ENCODE assay signal across 10 cellular contexts in genomic region chr12:26787125-26787495, GRCh38. TPM values are rescaled to one million over a fixed set of nuclear protein-coding genes. Genes with fewer than 3 reads are reported as not detected.
DNase-seq lines count a peak whose midpoint lies in the region; ATAC-seq, FAIRE-seq and TF ChIP-seq lines count a peak whose summit lies in the region.
"Had no signal": no experiment of that assay in that cellular context is flagged by ENCODE, and none has a peak within 500 bp of the region (broad histone marks: within the 10 kb centered on the region; RNA-seq: fewer than 3 reads in every experiment).

No MANE protein-coding gene starts in this region.

- peak overlapping the region; percentile 45 for H3K4me3 Mint-ChIP-seq in activated T-helper 17 cell treated with anti-CD3 and anti-CD28 coated beads, Interleukin-2, amount 50 U/mL, for 72 hours
- H3K4me3 Mint-ChIP-seq in effector memory CD8-positive, alpha-beta T cell = no peak overlapping the region
- no peak overlapping the region for H3K4me3 Mint-ChIP-seq in GM23338

- no peaks in the 10 kb centered on the region for H3K9me3 Mint-ChIP-seq in activated T-helper 17 cell treated with anti-CD3 and anti-CD28 coated beads, Interleukin-2, amount 50 U/mL, for 72 hours
- no peaks in the 10 kb centered on the region for H3K9me3 Mint-ChIP-seq in effector memory CD8-positive, alpha-beta T cell
- H3K9me3 Mint-ChIP-seq in GM23338 = peaks cover 19% of the 10 kb centered on the region

- H3K27me3 ChIP-seq in sigmoid colon = no peaks in the 10 kb centered on the region
- H3K27me3 ChIP-seq in Karpas-422 (ENCODE audit: low read length) = no peaks in the 10 kb centered on the region
- H3K27me3 ChIP-seq in GM23338 (ENCODE audit: insufficient read depth) = no peaks in the 10 kb centered on the region
- H3K27me3 ChIP-seq: neutrophil had no signal

- ATAC-seq in activated T-helper 17 cell treated with anti-CD3 and anti-CD28 coated beads, Interleukin-2, amount 50 U/mL, for 72 hours (replicated peaks) = peak; percentile 47
- no peak for ATAC-seq in effector memory CD8-positive, alpha-beta T cell (replicated peaks)
- no peak for ATAC-seq in GM23338

- no peaks in the 10 kb centered on the region for H4K20me1 ChIP-seq in Karpas-422 (ENCODE audit: insufficient read depth, low read depth, low read length)
- no peaks in the 10 kb centered on the region for H4K20me1 ChIP-seq in GM23338 (replicated peaks; ENCODE audit: insufficient read depth)

- H3K27ac ChIP-seq in sigmoid colon (peak overlapping the region; percentile 40 to 78 (median 65)), Karpas-422 (ENCODE audit: low read length) (no peak overlapping the region), GM23338 (ENCODE audit: low read depth) (no peak overlapping the region)
- H3K27ac ChIP-seq: neutrophil had no signal

- H3F3A ChIP-seq in GM23338 (replicated peaks; ENCODE audit: low read depth) = no peaks in the 10 kb centered on the region

- no peaks in the 10 kb centered on the region for H3K9me3 ChIP-seq in sigmoid colon
- no peaks in the 10 kb centered on the region for H3K9me3 ChIP-seq in Karpas-422 (ENCODE audit: low read length)
- H3K9me3 ChIP-seq: neutrophil had no signal

- H2AFZ ChIP-seq in Karpas-422 (ENCODE audit: low read length) (no peak overlapping the region), GM23338 (no peak overlapping the region)

- no peak for TF ChIP-seq POLR2A in H54 (IDR thresholded peaks at IDR 0.05; ENCODE audit: low read depth, low read length)
- no peak for TF ChIP-seq POLR2A in sigmoid colon (IDR thresholded peaks at IDR 0.05)

- peaks cover 69% of the 10 kb centered on the region for H3K79me2 ChIP-seq in Karpas-422 (ENCODE audit: low read length)
- peaks cover 4% of the 10 kb centered on the region; the same call in 1 of the 2 replicates for H3K79me2 ChIP-seq in GM23338 (replicated peaks; ENCODE audit: insufficient read depth)

- TF ChIP-seq CTCF in sigmoid colon (IDR thresholded peaks at IDR 0.05) = no peak
- no peak for TF ChIP-seq CTCF in GM23338 (conservative IDR thresholded peaks at IDR 0.05; ENCODE audit: low read depth in 2 of 2)

- DNase-seq in H54 (ENCODE audit: insufficient read length, low spot score) (peak; percentile 41), glomerular visceral epithelial cell (ENCODE audit: extremely low spot score) (peak; percentile 51), sigmoid colon (no peak), GM19240 (ENCODE audit: insufficient read length, low spot score) (no peak), Karpas-422 (no peak), GM23338 (ENCODE audit: low spot score) (no peak)
- DNase-seq in effector memory CD8-positive, alpha-beta T cell = no peak
- DNase-seq: activated CD4-positive, alpha-beta T cell treated with anti-CD3 and anti-CD28 coated beads for 48 hours had no signal

- intact Hi-C loops in sigmoid colon (cut with DNase I) = loop anchor here (5.0 kb wide), 1 partner anchor 40 kb away; no protein-coding TSS in a partner anchor

- H3K36me3 ChIP-seq in sigmoid colon (no peaks in the 10 kb centered on the region), Karpas-422 (ENCODE audit: insufficient read depth, low read length) (peaks cover 32% of the 10 kb centered on the region), GM23338 (ENCODE audit: insufficient read depth) (no peaks in the 10 kb centered on the region; the same call in none of the 2 replicates)
- H3K36me3 ChIP-seq: neutrophil had no signal

- no peaks in the 10 kb centered on the region for H3K27me3 Mint-ChIP-seq in activated T-helper 17 cell treated with anti-CD3 and anti-CD28 coated beads, Interleukin-2, amount 50 U/mL, for 72 hours
- H3K27me3 Mint-ChIP-seq in effector memory CD8-positive, alpha-beta T cell = no peaks in the 10 kb centered on the region
- peaks cover 2% of the 10 kb centered on the region for H3K27me3 Mint-ChIP-seq in GM23338 (ENCODE audit: insufficient read depth, low read depth, poor library complexity)

- peaks cover 32% of the 10 kb centered on the region for H3K4me1 Mint-ChIP-seq in activated T-helper 17 cell treated with anti-CD3 and anti-CD28 coated beads, Interleukin-2, amount 50 U/mL, for 72 hours
- peaks cover 2 to 10% of the 10 kb centered on the region in 2 donors for H3K4me1 Mint-ChIP-seq in effector memory CD8-positive, alpha-beta T cell (ENCODE audit: low read depth in 2 of 2)
- H3K4me1 Mint-ChIP-seq in GM23338 = peaks cover 4% of the 10 kb centered on the region

- peak overlapping the region; percentile 25 for H3K27ac Mint-ChIP-seq in activated T-helper 17 cell treated with anti-CD3 and anti-CD28 coated beads, Interleukin-2, amount 50 U/mL, for 72 hours
- H3K27ac Mint-ChIP-seq in effector memory CD8-positive, alpha-beta T cell = peak overlapping the region in 1 of 2 donors; percentile 36
- H3K27ac Mint-ChIP-seq in GM23338 = no peak overlapping the region

- H3K4me2 ChIP-seq in Karpas-422 (ENCODE audit: low read depth, low read length, poor library complexity, severe bottlenecking) (no peak overlapping the region), GM23338 (no peak overlapping the region)

- TF ChIP-seq EP300 in sigmoid colon (IDR thresholded peaks at IDR 0.05) = no peak

- H3K4me3 ChIP-seq in sigmoid colon (no peak overlapping the region), Karpas-422 (ENCODE audit: low read length) (no peak overlapping the region), GM23338 (no peak overlapping the region)

- FAIRE-seq in H54 (lab: Jason Lieb, UNC) = peak; percentile 95

- no peaks in the 10 kb centered on the region for H3K9me2 ChIP-seq in Karpas-422 (replicated peaks; ENCODE audit: insufficient read depth, low read length)
- H3K9me2 ChIP-seq in GM23338 (ENCODE audit: insufficient read depth) = 0 out of 2 replicates have a peak, but pooled peaks cover 7% of the 10 kb centered on the region

- H3K36me3 Mint-ChIP-seq in activated T-helper 17 cell treated with anti-CD3 and anti-CD28 coated beads, Interleukin-2, amount 50 U/mL, for 72 hours (ENCODE audit: low read depth) = peaks cover 45% of the 10 kb centered on the region
- peaks cover 5% of the 10 kb centered on the region for H3K36me3 Mint-ChIP-seq in effector memory CD8-positive, alpha-beta T cell (ENCODE audit: insufficient read depth)
- peaks cover 57% of the 10 kb centered on the region for H3K36me3 Mint-ChIP-seq in GM23338 (ENCODE audit: low read depth)

- H3K4me1 ChIP-seq in sigmoid colon (peaks cover 0 to 68% (median 60%) of the 10 kb centered on the region in 4 donors), Karpas-422 (ENCODE audit: low read length) (peaks cover 16% of the 10 kb centered on the region), GM23338 (ENCODE audit: insufficient read depth) (no peaks in the 10 kb centered on the region)

- H3K9ac ChIP-seq in Karpas-422 (ENCODE audit: low read length) = no peak overlapping the region

TF ChIP-seq in GM23338, 12 proteins besides CTCF, POLR2A, EP300 and RAD21 (continues in another document):
- no peak for TF ChIP-seq EZH2 (IDR thresholded peaks at IDR 0.05; ENCODE audit: low read depth, unreplicated experiment)

RNA-seq across cellular contexts. Expression of gene ITPR2, which starts 45.9 kb away (rescaled TPM):
- 10 to 100 TPM; 37.1 to 48.2 TPM for total RNA-seq in activated T-helper 17 cell treated with anti-CD3 and anti-CD28 coated beads, Interleukin-2, amount 50 U/mL, for 72 hours
- total RNA-seq in sigmoid colon = 10 to 100 TPM; 58.9 to 78.1 (median 64.0) TPM
- polyA plus RNA-seq in sigmoid colon = 1 to 10 TPM; 1.4 to 6.2 (median 1.8) TPM
- 80.0 and 128 TPM in 2 replicates for total RNA-seq in Karpas-422 (2014; rRNA removed; shearing (Covaris generic); ENCODE audit: low replicate concordance)
- 55.0 and 65.2 TPM in 2 replicates for total RNA-seq in GM23338 (2014; rRNA removed; shearing (Covaris generic))
- polyA plus RNA-seq in GM23338 (2016; fragmentation: Nextera tagmentation; extraction: Ambion mirVana) = 38.4 and 44.5 TPM in 2 replicates

Comparison
In these comparisons a context has a peak if more than half of its experiments do, and no peak if none do; other contexts are left out.
1. DNase-seq: peak in H54 (single experiment) and glomerular visceral epithelial cell (single experiment); none in sigmoid colon (single experiment), GM19240 (single experiment), Karpas-422 (single experiment), effector memory CD8-positive, alpha-beta T cell (0 of 3) and GM23338 (single experiment).
2. H3K27ac ChIP-seq: peak in sigmoid colon (4 of 4); none in Karpas-422 (single experiment) and GM23338 (single experiment).